Comparison of ENCODE assay signal across 30 cellular contexts in the genomic region with DNA sequence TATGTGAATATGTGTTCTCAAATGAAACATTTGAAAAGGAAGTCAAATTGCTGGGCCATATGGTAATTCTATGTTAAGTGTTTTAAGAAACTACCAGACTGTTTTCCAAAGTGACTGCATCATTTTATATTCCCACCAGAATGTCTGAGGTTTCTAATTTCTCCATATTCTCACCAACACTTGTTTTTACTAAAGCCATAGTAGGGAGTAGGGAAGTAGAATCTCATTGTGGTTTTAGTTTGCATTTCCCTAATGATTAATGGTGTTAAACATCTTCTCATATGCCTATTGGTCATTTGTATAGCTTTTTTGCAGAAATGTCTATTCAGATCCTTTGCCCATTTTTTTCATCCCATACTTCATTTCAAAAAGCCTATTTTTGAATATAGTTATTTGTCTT.
"Had no signal": no experiment of that assay in that cellular context is flagged by ENCODE, and none has a peak within 500 bp of the region (broad histone marks: within the 10 kb centered on the region; RNA-seq: fewer than 3 reads in every experiment).

No MANE protein-coding gene starts in this region.

- H3K27ac Mint-ChIP-seq: activated CD4-positive, alpha-beta T cell treated with anti-CD3 and anti-CD28 coated beads, Interleukin-2, amount 10 ng/mL, durations not matched to agents 24 days and 14 days; activated CD8-positive, alpha-beta T cell treated with anti-CD3 and anti-CD28 coated beads for 36 hours; activated naive CD4-positive, alpha-beta T cell treated with anti-CD3 and anti-CD28 coated beads, Interleukin-2, amount 50 U/mL, for 24 hours; activated naive CD8-positive, alpha-beta T cell treated with anti-CD3 and anti-CD28 coated beads, Interleukin-2, amount 10 ng/mL, durations not matched to agents 7 days and 5 days; activated T-helper 17 cell treated with anti-CD3 and anti-CD28 coated beads, Interleukin-2, amount 50 U/mL, for 72 hours; T-helper 1 cell treated with Interleukin-12 subunit alpha and Interleukin-12 subunit beta and Interleukin-4 antibody, amounts not matched to agents 30 μg/mL and 1 μg/mL, for 36 hours; T-helper 2 cell treated with Interferon-gamma antibody and Interleukin-4, amounts not matched to agents 5 μg/mL and 100 μg/mL, for 36 hours had no signal

- H3K9me3 Mint-ChIP-seq: activated CD4-positive, alpha-beta T cell treated with anti-CD3 and anti-CD28 coated beads, Interleukin-2, amount 10 ng/mL, durations not matched to agents 24 days and 14 days; activated CD8-positive, alpha-beta T cell treated with anti-CD3 and anti-CD28 coated beads for 36 hours; activated naive CD4-positive, alpha-beta T cell treated with anti-CD3 and anti-CD28 coated beads, Interleukin-2, amount 50 U/mL, for 24 hours; activated naive CD8-positive, alpha-beta T cell treated with anti-CD3 and anti-CD28 coated beads, Interleukin-2, amount 10 ng/mL, durations not matched to agents 7 days and 5 days; activated T-cell treated with anti-CD3 and anti-CD28 coated beads, Interleukin-2, amount 50 U/mL, for 72 hours; activated T-helper 17 cell treated with anti-CD3 and anti-CD28 coated beads, Interleukin-2, amount 50 U/mL, for 72 hours; brain; T-helper 1 cell treated with Interleukin-12 subunit alpha and Interleukin-12 subunit beta and Interleukin-4 antibody, amounts not matched to agents 30 μg/mL and 1 μg/mL, for 36 hours; T-helper 2 cell treated with Interferon-gamma antibody and Interleukin-4, amounts not matched to agents 5 μg/mL and 100 μg/mL, for 36 hours had no signal

- H3K27ac ChIP-seq: Peyer's patch, SJSA1 had no signal

- H3K9me3 ChIP-seq: Peyer's patch, SJSA1, SK-N-SH had no signal

- H3K27me3 ChIP-seq: Peyer's patch, SJSA1 had no signal

- H3K4me1 ChIP-seq: Peyer's patch had no signal

- H3K4me2 ChIP-seq: SK-N-SH had no signal

- H3K9ac ChIP-seq: SK-N-SH had no signal

- H3K4me1 Mint-ChIP-seq: activated T-helper 17 cell treated with anti-CD3 and anti-CD28 coated beads, Interleukin-2, amount 50 U/mL, for 72 hours; brain had no signal

- DNase-seq: activated CD4-positive, alpha-beta T cell treated with anti-CD3 and anti-CD28 coated beads, Interleukin-2, amount 10 ng/mL, durations not matched to agents 24 days and 14 days; activated CD4-positive, alpha-beta T cell treated with anti-CD3 and anti-CD28 coated beads, Interleukin-2, amount 50 U/mL, for 4 hours; activated CD8-positive, alpha-beta T cell treated with anti-CD3 and anti-CD28 coated beads for 36 hours; activated gamma-delta T cell; activated naive CD4-positive, alpha-beta T cell treated with Interleukin-2 at 50 U/mL for 16 hours; activated naive CD8-positive, alpha-beta T cell treated with anti-CD3 and anti-CD28 coated beads, Interleukin-2, amount 10 ng/mL, durations not matched to agents 7 days and 5 days; activated T-cell treated with anti-CD3 and anti-CD28 coated beads, Interleukin-2, amount 50 U/mL, for 1 hour; activated T-cell treated with anti-CD3 and anti-CD28 coated beads, Interleukin-2, amount 50 U/mL, for 72 hours; central memory CD4-positive, alpha-beta T cell; NCI-H1092; NCI-H1436 treated with DMSO at 0.1 percent for 48 hours; NCI-H1694 treated with DMSO at 0.1 percent for 48 hours; NCI-H2029; NCI-H510A; NCI-H526; NCI-H748 treated with DMSO at 0.1 percent for 48 hours; NK-92 treated with Interleukin-12 subunit alpha and Interleukin-12 subunit beta, amount 100 ng/mL, for 24 hours; PC-3; Peyer's patch; RPMI8226; SHP77 treated with DMSO at 0.1 percent for 48 hours; SK-N-SH had no signal

- H3K4me3 ChIP-seq: Peyer's patch, SJSA1 had no signal

- H3K4me3 Mint-ChIP-seq: activated CD4-positive, alpha-beta T cell treated with anti-CD3 and anti-CD28 coated beads, Interleukin-2, amount 10 ng/mL, durations not matched to agents 24 days and 14 days; activated CD8-positive, alpha-beta T cell treated with anti-CD3 and anti-CD28 coated beads for 36 hours; activated naive CD4-positive, alpha-beta T cell treated with anti-CD3 and anti-CD28 coated beads, Interleukin-2, amount 50 U/mL, for 24 hours; activated naive CD8-positive, alpha-beta T cell treated with anti-CD3 and anti-CD28 coated beads, Interleukin-2, amount 10 ng/mL, durations not matched to agents 7 days and 5 days; activated T-cell treated with anti-CD3 and anti-CD28 coated beads, Interleukin-2, amount 50 U/mL, for 72 hours; activated T-helper 17 cell treated with anti-CD3 and anti-CD28 coated beads, Interleukin-2, amount 50 U/mL, for 72 hours; brain; T-helper 1 cell treated with Interleukin-12 subunit alpha and Interleukin-12 subunit beta and Interleukin-4 antibody, amounts not matched to agents 30 μg/mL and 1 μg/mL, for 36 hours; T-helper 2 cell treated with Interferon-gamma antibody and Interleukin-4, amounts not matched to agents 5 μg/mL and 100 μg/mL, for 36 hours had no signal

- ATAC-seq: activated CD8-positive, alpha-beta T cell treated with anti-CD3 and anti-CD28 coated beads for 36 hours; activated T-cell treated with anti-CD3 and anti-CD28 coated beads, Interleukin-2, amount 50 U/mL, for 72 hours; activated T-helper 17 cell treated with anti-CD3 and anti-CD28 coated beads, Interleukin-2, amount 50 U/mL, for 72 hours; PC-3 had no signal

- FAIRE-seq: colon, TTC549 had no signal

- H3K27me3 Mint-ChIP-seq: activated CD4-positive, alpha-beta T cell treated with anti-CD3 and anti-CD28 coated beads, Interleukin-2, amount 10 ng/mL, durations not matched to agents 24 days and 14 days; activated CD8-positive, alpha-beta T cell treated with anti-CD3 and anti-CD28 coated beads for 36 hours; activated naive CD4-positive, alpha-beta T cell treated with anti-CD3 and anti-CD28 coated beads, Interleukin-2, amount 50 U/mL, for 24 hours; activated naive CD8-positive, alpha-beta T cell treated with anti-CD3 and anti-CD28 coated beads, Interleukin-2, amount 10 ng/mL, durations not matched to agents 7 days and 5 days; activated T-helper 17 cell treated with anti-CD3 and anti-CD28 coated beads, Interleukin-2, amount 50 U/mL, for 72 hours; brain had no signal
